Comparison of ENCODE assay signal across 8 cellular contexts in the genomic region with DNA sequence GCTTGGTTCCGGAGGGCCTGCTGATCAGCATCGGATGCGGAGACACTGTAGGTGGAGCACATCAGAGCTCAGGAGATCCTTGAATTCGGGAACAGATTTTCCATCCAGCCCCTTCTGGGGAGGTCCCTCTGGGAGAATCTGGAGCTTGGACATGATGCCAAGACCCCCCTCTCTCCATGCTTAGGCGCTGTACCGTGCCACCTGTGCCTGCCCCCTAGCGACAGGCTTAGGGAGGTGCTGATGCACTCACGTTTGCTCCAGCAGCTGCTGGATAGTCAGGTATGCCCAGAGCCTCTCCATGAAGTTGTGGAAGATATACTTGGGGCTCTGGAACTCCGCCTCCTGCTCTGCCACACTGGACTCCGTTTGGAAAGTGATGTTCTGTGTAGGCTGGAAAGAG. TPM values are rescaled to one million over a fixed set of nuclear protein-coding genes. Genes with fewer than 3 reads are reported as not detected.
A peak's percentile ranks its signal among the peaks of the same experiment; 100 is the strongest.
DNase-seq lines count a peak whose midpoint lies in the region; ATAC-seq and TF ChIP-seq lines count a peak whose summit lies in the region.

No MANE protein-coding gene starts in this region.

- intact Hi-C loops in gastrocnemius medialis (cut with DNase I; ENCODE audit: low total_unique reads): no loop called here

- peak overlapping the region in 3 of 4 donors; percentile 54 to 96 (median 69) for H3K27ac ChIP-seq in gastrocnemius medialis

- TF ChIP-seq CTCF in gastrocnemius medialis (IDR thresholded peaks at IDR 0.05 in 4 of 5, conservative IDR thresholded peaks at IDR 0.05 in 1 of 5): peak; percentile 33 to 58 (median 39)

- H3K4me1 ChIP-seq in gastrocnemius medialis: peaks cover 7 to 8% of the 10 kb centered on the region in 2 donors

- TF ChIP-seq POLR2A in gastrocnemius medialis (IDR thresholded peaks at IDR 0.05): no peak

- ATAC-seq in gastrocnemius medialis (peak in 1 of 2 donors; percentile 54), GM21619 (IDR thresholded peaks at IDR 0.05; ENCODE audit: unreplicated experiment) (no peak)

- H3K4me3 ChIP-seq in gastrocnemius medialis: no peak overlapping the region

- in situ Hi-C loops in gastrocnemius medialis (cut with MboI; ENCODE audit: low sequenced_read_pairs in 4 of 4): no loop called here

- peaks cover 0 to 98% of the 10 kb centered on the region in 2 donors for H3K36me3 ChIP-seq in gastrocnemius medialis

- peak; percentile 60 for DNase-seq in activated CD8-positive, alpha-beta memory T cell treated with anti-CD3 and anti-CD28 coated beads, Interleukin-2, amount 50 U/mL, for 48 hours
- no peak for DNase-seq in activated CD8-positive, alpha-beta memory T cell treated with anti-CD3 and anti-CD28 coated beads for 24 hours
- DNase-seq in NCI-H510A treated with DMSO at 0.1 percent for 48 hours (lab: John Stamatoyannopoulos, UW) (peak; percentile 19), ecto neural progenitor cell (ENCODE audit: low spot score) (peak; percentile 67), gastrocnemius medialis (no peak), LoVo (ENCODE audit: low spot score) (no peak), kidney glomerular epithelial cell (lab: John Stamatoyannopoulos, UW) (no peak)

- no peaks in the 10 kb centered on the region for H3K27me3 ChIP-seq in gastrocnemius medialis

- no peaks in the 10 kb centered on the region for H3K9me3 ChIP-seq in gastrocnemius medialis

RNA-seq across cellular contexts. Expression of a gene that starts 9.7 kb away (rescaled TPM):
- total RNA-seq in gastrocnemius medialis: 10 to 100 TPM in 3 of 4 donors, 1 to 10 TPM in 1; 3.5 to 20.4 (median 12.7) TPM

RNA-seq across cellular contexts. Expression of a gene that starts 14.1 kb away (rescaled TPM):
- total RNA-seq in gastrocnemius medialis: 1,000 to 10,000 TPM in 1 of 4 donors, 100 to 1,000 TPM in 3; 218 to 2,149 (median 412) TPM

RNA-seq across cellular contexts. Expression of a gene that starts 26.1 kb away (rescaled TPM):
- 1 to 10 TPM in 2 of 4 donors, under 1 TPM in 2; 0.66 to 3.1 (median 1.5) TPM for total RNA-seq in gastrocnemius medialis

RNA-seq across cellular contexts. Expression of a gene that starts 43.3 kb away (rescaled TPM):
- 1 to 10 TPM in 1 of 4 donors, under 1 TPM in 1, not detected in 2; 0.72 to 2.1 TPM for total RNA-seq in gastrocnemius medialis

RNA-seq across cellular contexts. Expression of a gene that starts 50.0 kb away (rescaled TPM):
- 10 to 100 TPM; 16.4 to 25.6 (median 22.4) TPM for total RNA-seq in gastrocnemius medialis

Comparison
In these comparisons a context has a peak if more than half of its experiments do, and no peak if none do; other contexts are left out.
1. DNase-seq: peak in activated CD8-positive, alpha-beta memory T cell treated with anti-CD3 and anti-CD28 coated beads, Interleukin-2, amount 50 U/mL, for 48 hours (single experiment), NCI-H510A treated with DMSO at 0.1 percent for 48 hours (single experiment) and ecto neural progenitor cell (single experiment); none in activated CD8-positive, alpha-beta memory T cell treated with anti-CD3 and anti-CD28 coated beads for 24 hours (single experiment), gastrocnemius medialis (0 of 2), LoVo (single experiment) and kidney glomerular epithelial cell (single experiment).